In genomic region chr1:109947582-109948284, GRCh38 we compare ENCODE assay signal across 1 cellular context.
A peak's percentile ranks its signal among the peaks of the same experiment; 100 is the strongest.
TF ChIP-seq lines count a peak whose summit lies in the region.

No MANE protein-coding gene starts in this region.

TF ChIP-seq in HepG2, 621 proteins besides CTCF, POLR2A, EP300 and RAD21 (continued from another document):
- TF ChIP-seq FOXP4 (CRISPR knock-in tag; IDR thresholded peaks at IDR 0.05) (peak; percentile 66; the same call in 1 of the 2 replicates), CERS6 (CRISPR knock-in tag; IDR thresholded peaks at IDR 0.05) (no peak), FOXO1 (CRISPR knock-in tag; IDR thresholded peaks at IDR 0.05) (peak; percentile 51; the same call in 1 of the 2 replicates), ELF1 (CRISPR knock-in tag; IDR thresholded peaks at IDR 0.05) (0 out of 2 replicates have a peak, but pooled peaks have one; percentile 28), ARNTL (CRISPR knock-in tag; IDR thresholded peaks at IDR 0.05) (no peak), GLI4 (CRISPR knock-in tag; IDR thresholded peaks at IDR 0.05; ENCODE audit: borderline replicate concordance) (no peak), FOXP1 (IDR thresholded peaks at IDR 0.05) (no peak), FOXP1 (CRISPR knock-in tag; IDR thresholded peaks at IDR 0.05) (peak; percentile 54; the same call in 1 of the 2 replicates), ZNF687 (CRISPR knock-in tag; IDR thresholded peaks at IDR 0.05) (peak; percentile 32; the same call in 1 of the 2 replicates), TAF1 (CRISPR knock-in tag; IDR thresholded peaks at IDR 0.05) (peak; percentile 28; the same call in 1 of the 2 replicates), HOXA3 (CRISPR knock-in tag; IDR thresholded peaks at IDR 0.05) (peak; percentile 33; the same call in 1 of the 2 replicates), ETV5 (CRISPR knock-in tag; IDR thresholded peaks at IDR 0.05; ENCODE audit: borderline replicate concordance) (peak; percentile 59; the same call in 1 of the 2 replicates), SOX5 (CRISPR knock-in tag; IDR thresholded peaks at IDR 0.05; ENCODE audit: borderline replicate concordance) (peak; percentile 30; the same call in 1 of the 2 replicates), RARA (CRISPR knock-in tag; IDR thresholded peaks at IDR 0.05) (peak; percentile 37; the same call in 1 of the 2 replicates), BCL6 (CRISPR knock-in tag; IDR thresholded peaks at IDR 0.05) (peak; percentile 34; the same call in 1 of the 2 replicates), HNF4A (CRISPR knock-in tag; IDR thresholded peaks at IDR 0.05) (0 out of 2 replicates have a peak, but pooled peaks have one; percentile 16), SP5 (CRISPR knock-in tag; IDR thresholded peaks at IDR 0.05; ENCODE audit: borderline replicate concordance, low read depth) (no peak), PAXIP1 (CRISPR knock-in tag; conservative IDR thresholded peaks at IDR 0.05) (peak; percentile 30; the same call in 1 of the 2 replicates), GABPA (IDR thresholded peaks at IDR 0.05; ENCODE audit: low read depth, low read length) (no peak), GABPA (CRISPR knock-in tag; IDR thresholded peaks at IDR 0.05; ENCODE audit: low read depth) (peak; percentile 32), ZNF790 (CRISPR knock-in tag; IDR thresholded peaks at IDR 0.05; ENCODE audit: borderline replicate concordance) (no peak), ELF3 (CRISPR knock-in tag; IDR thresholded peaks at IDR 0.05) (peak; percentile 73; the same call in 1 of the 2 replicates), NCOA1 (CRISPR knock-in tag; IDR thresholded peaks at IDR 0.05) (no peak), ZNF143 (CRISPR knock-in tag; IDR thresholded peaks at IDR 0.05) (peak; percentile 24; the same call in 1 of the 2 replicates), TOPORS (CRISPR knock-in tag; IDR thresholded peaks at IDR 0.05) (no peak), MED1 (CRISPR knock-in tag; IDR thresholded peaks at IDR 0.05) (0 out of 2 replicates have a peak, but pooled peaks have one; percentile 34), ZNF362 (CRISPR knock-in tag; IDR thresholded peaks at IDR 0.05; ENCODE audit: borderline replicate concordance) (peak; percentile 43; the same call in 1 of the 2 replicates), ZNF772 (CRISPR knock-in tag; IDR thresholded peaks at IDR 0.05) (peak; percentile 61; the same call in 1 of the 2 replicates)
